In the genomic region with DNA sequence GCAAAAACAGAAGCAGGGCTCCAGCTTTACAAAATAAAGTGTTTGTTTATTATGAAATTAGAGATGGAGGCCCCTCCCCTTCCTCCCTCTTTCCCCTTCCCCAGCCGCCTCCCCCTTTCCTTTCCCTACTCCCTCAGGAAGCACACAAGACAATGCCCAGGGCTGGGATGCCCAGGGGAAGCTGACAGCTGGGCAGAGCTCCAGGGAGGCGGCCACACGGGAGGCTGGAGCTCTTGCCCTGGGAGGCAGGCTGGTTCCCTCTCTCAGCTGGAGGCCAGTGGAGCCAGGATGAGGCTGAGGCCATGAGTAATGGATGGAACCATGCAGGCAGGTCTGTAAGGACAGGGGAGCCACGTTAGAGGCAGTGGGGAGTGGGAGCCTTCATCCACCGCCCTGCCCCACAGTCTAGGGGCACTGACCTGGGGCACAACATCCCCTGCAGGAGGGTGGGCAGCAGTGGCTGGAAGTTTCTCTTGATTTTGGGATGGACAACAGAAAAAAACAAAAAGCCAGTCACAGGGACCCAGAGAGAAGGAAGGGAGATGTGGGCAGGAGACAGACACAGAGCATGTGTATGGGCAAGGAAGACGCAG, we compare ENCODE assay signal across 2 cellular contexts.
TF ChIP-seq lines count a peak whose summit lies in the region.

No MANE protein-coding gene starts in this region.

TF ChIP-seq in PFSK-1, 5 proteins besides CTCF, POLR2A, EP300 and RAD21:
- no peak for TF ChIP-seq SIN3A (IDR thresholded peaks at IDR 0.05; ENCODE audit: borderline replicate concordance, insufficient read depth, low read length)
- no peak for TF ChIP-seq TAF1 (IDR thresholded peaks at IDR 0.05; ENCODE audit: borderline replicate concordance, insufficient read depth, low read length)
- peak; percentile 22 for TF ChIP-seq FOXP2 (optimal IDR thresholded peaks at IDR 0.05; ENCODE audit: borderline replicate concordance, extremely low read depth, extremely low read length, insufficient read depth)
- TF ChIP-seq POLR2AphosphoS5 (IDR thresholded peaks at IDR 0.05; ENCODE audit: low read depth, low read length): no peak
- TF ChIP-seq, protein P1, sequence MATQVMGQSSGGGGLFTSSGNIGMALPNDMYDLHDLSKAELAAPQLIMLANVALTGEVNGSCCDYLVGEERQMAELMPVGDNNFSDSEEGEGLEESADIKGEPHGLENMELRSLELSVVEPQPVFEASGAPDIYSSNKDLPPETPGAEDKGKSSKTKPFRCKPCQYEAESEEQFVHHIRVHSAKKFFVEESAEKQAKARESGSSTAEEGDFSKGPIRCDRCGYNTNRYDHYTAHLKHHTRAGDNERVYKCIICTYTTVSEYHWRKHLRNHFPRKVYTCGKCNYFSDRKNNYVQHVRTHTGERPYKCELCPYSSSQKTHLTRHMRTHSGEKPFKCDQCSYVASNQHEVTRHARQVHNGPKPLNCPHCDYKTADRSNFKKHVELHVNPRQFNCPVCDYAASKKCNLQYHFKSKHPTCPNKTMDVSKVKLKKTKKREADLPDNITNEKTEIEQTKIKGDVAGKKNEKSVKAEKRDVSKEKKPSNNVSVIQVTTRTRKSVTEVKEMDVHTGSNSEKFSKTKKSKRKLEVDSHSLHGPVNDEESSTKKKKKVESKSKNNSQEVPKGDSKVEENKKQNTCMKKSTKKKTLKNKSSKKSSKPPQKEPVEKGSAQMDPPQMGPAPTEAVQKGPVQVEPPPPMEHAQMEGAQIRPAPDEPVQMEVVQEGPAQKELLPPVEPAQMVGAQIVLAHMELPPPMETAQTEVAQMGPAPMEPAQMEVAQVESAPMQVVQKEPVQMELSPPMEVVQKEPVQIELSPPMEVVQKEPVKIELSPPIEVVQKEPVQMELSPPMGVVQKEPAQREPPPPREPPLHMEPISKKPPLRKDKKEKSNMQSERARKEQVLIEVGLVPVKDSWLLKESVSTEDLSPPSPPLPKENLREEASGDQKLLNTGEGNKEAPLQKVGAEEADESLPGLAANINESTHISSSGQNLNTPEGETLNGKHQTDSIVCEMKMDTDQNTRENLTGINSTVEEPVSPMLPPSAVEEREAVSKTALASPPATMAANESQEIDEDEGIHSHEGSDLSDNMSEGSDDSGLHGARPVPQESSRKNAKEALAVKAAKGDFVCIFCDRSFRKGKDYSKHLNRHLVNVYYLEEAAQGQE (IDR thresholded peaks at IDR 0.05; ENCODE audit: insufficient read depth in 1 of 2, low read depth in 2 of 2, low read length in 2 of 2): no peak

TF ChIP-seq in endothelial cell of umbilical vein, 7 proteins besides CTCF, POLR2A, EP300 and RAD21:
- TF ChIP-seq FOS (IDR thresholded peaks at IDR 0.05; ENCODE audit: borderline replicate concordance, insufficient read depth, low read length) (no peak), JUN (IDR thresholded peaks at IDR 0.05; ENCODE audit: borderline replicate concordance, insufficient read depth, insufficient read length, low read depth) (no peak), EZH2 (IDR thresholded peaks at IDR 0.05; ENCODE audit: borderline replicate concordance, low read depth, low read length, severe bottlenecking) (no peak), POLR2AphosphoS5 (IDR thresholded peaks at IDR 0.05; ENCODE audit: insufficient read depth, low read depth, low read length) (no peak), GATA2 (IDR thresholded peaks at IDR 0.05; ENCODE audit: insufficient read depth, insufficient read length, low read depth, low read length) (no peak), MYC (IDR thresholded peaks at IDR 0.05; ENCODE audit: low read depth, low read length) (no peak)
- TF ChIP-seq, protein P2, sequence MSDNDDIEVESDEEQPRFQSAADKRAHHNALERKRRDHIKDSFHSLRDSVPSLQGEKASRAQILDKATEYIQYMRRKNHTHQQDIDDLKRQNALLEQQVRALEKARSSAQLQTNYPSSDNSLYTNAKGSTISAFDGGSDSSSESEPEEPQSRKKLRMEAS (IDR thresholded peaks at IDR 0.05; ENCODE audit: insufficient read depth, insufficient read length): no peak
TF ChIP-seq in endothelial cell of umbilical vein: peak in this region for 0.
